14 cellular contexts compared by ENCODE assay signal in the genomic region with DNA sequence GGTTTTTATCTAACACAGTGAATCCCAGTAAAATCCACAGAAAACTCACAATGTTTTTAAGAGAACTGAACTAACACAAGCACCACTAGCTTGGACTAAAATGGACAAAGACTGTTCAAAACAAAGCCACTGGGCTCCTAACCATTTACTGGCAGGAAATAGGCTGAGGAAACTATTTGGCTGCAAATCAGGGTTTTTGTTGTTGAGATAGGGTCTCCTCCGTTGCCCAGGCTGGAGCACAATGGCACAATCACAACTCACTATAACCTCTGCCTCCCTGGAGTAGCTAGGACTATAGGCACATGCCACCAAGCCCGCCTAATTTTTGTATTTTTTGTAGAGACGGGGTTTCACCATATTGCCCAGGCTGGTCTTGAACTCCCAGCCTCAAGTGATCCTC.
DNase-seq lines count a peak whose midpoint lies in the region; ATAC-seq, FAIRE-seq and TF ChIP-seq lines count a peak whose summit lies in the region.
"Had no signal": no experiment of that assay in that cellular context is flagged by ENCODE, and none has a peak within 500 bp of the region (broad histone marks: within the 10 kb centered on the region; RNA-seq: fewer than 3 reads in every experiment).

No MANE protein-coding gene starts in this region.

- no peak for ATAC-seq in CD4-positive, alpha-beta T cell (ENCODE audit: poor library complexity)
- ATAC-seq: gastrocnemius medialis had no signal

- no peak overlapping the region for H3K4me3 ChIP-seq in HL-60 (replicated peaks; ENCODE audit: insufficient read depth, low read length)
- H3K4me3 ChIP-seq: gastrocnemius medialis had no signal

- H3K4me3 Mint-ChIP-seq in CD4-positive, alpha-beta T cell, result peak overlapping the region; percentile 47

- H3K36me3 Mint-ChIP-seq in CD4-positive, alpha-beta T cell (ENCODE audit: low read depth), result peaks cover 32% of the 10 kb centered on the region

- no peaks in the 10 kb centered on the region for H3K27me3 ChIP-seq in CD4-positive, alpha-beta T cell (ENCODE audit: control insufficient read depth, insufficient read depth, low read length)
- no peaks in the 10 kb centered on the region for H3K27me3 ChIP-seq in HL-60 (ENCODE audit: insufficient read depth, poor library complexity, severe bottlenecking)
- H3K27me3 ChIP-seq: gastrocnemius medialis had no signal

- no peak for FAIRE-seq in frontal cortex (lab: Jason Lieb, UNC)
- FAIRE-seq in urothelium cell line (lab: Jason Lieb, UNC), result no peak
- FAIRE-seq: GM12892, keratinocyte had no signal

- POLR2A ChIA-PET in CD4-positive, alpha-beta T cell (lab: Charles Lee), result interaction anchor here (1.2 to 5.8 kb wide), 9 partner anchors 9 to 136 kb away, joined by 3 to 96 read pairs (median 15); a partner anchor contains a TSS

- no peak for TF ChIP-seq CTCF in CD4-positive, alpha-beta T cell (IDR thresholded peaks at IDR 0.05)
- no peak for TF ChIP-seq CTCF in HL-60 (IDR thresholded peaks at IDR 0.05; ENCODE audit: insufficient read depth, low read length)

- no peaks in the 10 kb centered on the region for H3K27me3 Mint-ChIP-seq in CD4-positive, alpha-beta T cell

- intact Hi-C loops in CD4-positive, alpha-beta T cell (cut with DNase I, micrococcal nuclease), result loop anchor here (5.0 kb wide), 3 partner anchors 42 to 137 kb away; no protein-coding TSS in a partner anchor

- CTCF ChIA-PET in CD4-positive, alpha-beta T cell (lab: Charles Lee), result interaction anchor here (2.2 to 2.5 kb wide), 2 partner anchors 9 to 43 kb away, joined by 6 to 10 read pairs; no protein-coding TSS in a partner anchor

- peak overlapping the region; percentile 95 for H3K27ac Mint-ChIP-seq in CD4-positive, alpha-beta T cell

- H3K9me3 ChIP-seq in CD4-positive, alpha-beta T cell (ENCODE audit: control insufficient read depth, low read length), result no peaks in the 10 kb centered on the region
- H3K9me3 ChIP-seq: gastrocnemius medialis had no signal

- peak overlapping the region; percentile 66 for H3K27ac ChIP-seq in CD4-positive, alpha-beta T cell (ENCODE audit: low read depth, low read length)
- H3K27ac ChIP-seq in HL-60 (replicated peaks) (peak overlapping the region; percentile 91), caudate nucleus (ENCODE audit: low read depth, low read length) (peak overlapping the region; percentile 65)
- H3K27ac ChIP-seq: gastrocnemius medialis had no signal

- H3K9me3 Mint-ChIP-seq in CD4-positive, alpha-beta T cell, result no peaks in the 10 kb centered on the region

- peaks cover 95% of the 10 kb centered on the region for H3K4me1 Mint-ChIP-seq in CD4-positive, alpha-beta T cell (ENCODE audit: low read depth)

- no peak for DNase-seq in CD4-positive, alpha-beta T cell
- DNase-seq in HL-60 (ENCODE audit: low read depth in 1 of 2, low spot score in 1 of 2) (no peak), caudate nucleus (lab: John Stamatoyannopoulos, UW) (no peak), midbrain (lab: John Stamatoyannopoulos, UW) (peak; percentile 8), frontal cortex (ENCODE audit: low spot score in 2 of 2) (no peak), GF-D8 (lab: John Stamatoyannopoulos, UW) (no peak), medulla oblongata (ENCODE audit: extremely low spot score) (no peak), urothelium cell line (ENCODE audit: low spot score) (no peak)
- DNase-seq: amygdala; effector CD4-positive, alpha-beta T cell; gastrocnemius medialis; MV-4-11 had no signal
